Comparison of ENCODE assay signal across 8 cellular contexts in genomic region chr10:103712898-103713498, GRCh38.
DNase-seq lines count a peak whose midpoint lies in the region; FAIRE-seq and TF ChIP-seq lines count a peak whose summit lies in the region.

No MANE protein-coding gene starts in this region.

- H3K4me1 ChIP-seq in neuronal stem cell (ENCODE audit: control insufficient read depth in 2 of 2, insufficient read depth in 1 of 2, low read depth in 1 of 2, low read length in 2 of 2) = peaks cover 0 to 7% of the 10 kb centered on the region in 2 donors

- no peak overlapping the region for H3K9ac ChIP-seq in neuronal stem cell (ENCODE audit: low read depth, low read length, poor library complexity)

- H3K23ac ChIP-seq in neuronal stem cell (ENCODE audit: low read depth, low read length, poor library complexity) = no peak overlapping the region

- no peak overlapping the region for H2BK5ac ChIP-seq in neuronal stem cell (ENCODE audit: low read length)

- WGBS in neuronal stem cell (ENCODE audit: extremely low coverage in 2 of 2, insufficient read length in 2 of 2, insufficient replicate concordance in 1 of 2), 2 donors = no CpG with 5 or more reads among the region's 8 CpGs

- TF ChIP-seq CTCF in GM13977 (IDR thresholded peaks at IDR 0.05; ENCODE audit: extremely low read depth, insufficient read depth, missing control alignments) = peak; percentile 93

- H3K27me3 ChIP-seq in neuronal stem cell (ENCODE audit: control insufficient read depth in 3 of 3, insufficient read depth in 3 of 3, low read depth in 1 of 3, low read length in 3 of 3) = no peaks in the 10 kb centered on the region

- no peak overlapping the region for H4K91ac ChIP-seq in neuronal stem cell (ENCODE audit: low read depth, low read length, poor library complexity)

- H3K18ac ChIP-seq in neuronal stem cell (ENCODE audit: low read length) = no peak overlapping the region

- H2BK12ac ChIP-seq in neuronal stem cell (ENCODE audit: low read length) = no peak overlapping the region

- H3K4me3 ChIP-seq in neuronal stem cell (ENCODE audit: low read length in 2 of 2) = no peak overlapping the region

- no peak overlapping the region for H3K4ac ChIP-seq in neuronal stem cell (ENCODE audit: low read length)

- no peak overlapping the region for H2AFZ ChIP-seq in neuronal stem cell (ENCODE audit: low read length)

- H4K8ac ChIP-seq in neuronal stem cell (ENCODE audit: low read depth, low read length) = no peak overlapping the region

- no peak overlapping the region for H3K4me2 ChIP-seq in neuronal stem cell (ENCODE audit: insufficient read depth, low read length, poor library complexity, severe bottlenecking)

- no peak for FAIRE-seq in RCC 7860 (lab: Jason Lieb, UNC)

- DNase-seq in ACHN (peak; percentile 71), GM13977 (ENCODE audit: low spot score) (peak; percentile 83), HS-5 (ENCODE audit: low read depth) (peak; percentile 55), RCC 7860 (ENCODE audit: low spot score) (peak; percentile 54), activated T-helper 1 cell treated with Interleukin-2 at 50 U/mL for 16 hours (ENCODE audit: low read depth) (peak; percentile 54), fibroblast of peridontal ligament (ENCODE audit: extremely low read depth) (peak; percentile 86), neuronal stem cell (ENCODE audit: low spot score) (peak; percentile 82), superior temporal gyrus (ENCODE audit: extremely low spot score) (peak; percentile 98)

- no peak overlapping the region for H3K14ac ChIP-seq in neuronal stem cell (ENCODE audit: low read length)

- in situ Hi-C loops in ACHN (cut with HindIII; ENCODE audit: low pct_ligation_motif_present, low pct_unique_long_range_greater_than_20kb, low sequenced_read_pairs) (loop anchor here (25.0 kb wide), 1 partner anchor 149 kb away; the partner anchor contains the start of gene SH3PXD2A), GM13977 (cut with MboI; ENCODE audit: low pct_unique_long_range_greater_than_20kb, low sequenced_read_pairs, unreplicated experiment) (loop anchor here (10.0 kb wide), 1 partner anchor 152 kb away; no protein-coding TSS in a partner anchor)

- H2BK120ac ChIP-seq in neuronal stem cell (ENCODE audit: low read depth, low read length) = no peak overlapping the region

- H2BK15ac ChIP-seq in neuronal stem cell (ENCODE audit: low read length) = no peak overlapping the region

- H3K9me3 ChIP-seq in neuronal stem cell (replicated peaks in 1 of 2; ENCODE audit: control insufficient read depth in 2 of 2, insufficient read depth in 1 of 2, low read depth in 1 of 2, low read length in 2 of 2) = no peaks in the 10 kb centered on the region

- H3K36me3 ChIP-seq in neuronal stem cell (replicated peaks in 1 of 2; ENCODE audit: control insufficient read depth in 2 of 2, insufficient read depth in 2 of 2, low read length in 2 of 2) = no peaks in the 10 kb centered on the region

- no peak overlapping the region for H3K27ac ChIP-seq in neuronal stem cell (replicated peaks; ENCODE audit: low read length)

- H3K79me1 ChIP-seq in neuronal stem cell (ENCODE audit: low read depth, low read length) = no peaks in the 10 kb centered on the region

- no peak overlapping the region for H2AK5ac ChIP-seq in neuronal stem cell (ENCODE audit: low read depth, low read length)
